ENCODE assay signal across 8 cellular contexts in the genomic region with DNA sequence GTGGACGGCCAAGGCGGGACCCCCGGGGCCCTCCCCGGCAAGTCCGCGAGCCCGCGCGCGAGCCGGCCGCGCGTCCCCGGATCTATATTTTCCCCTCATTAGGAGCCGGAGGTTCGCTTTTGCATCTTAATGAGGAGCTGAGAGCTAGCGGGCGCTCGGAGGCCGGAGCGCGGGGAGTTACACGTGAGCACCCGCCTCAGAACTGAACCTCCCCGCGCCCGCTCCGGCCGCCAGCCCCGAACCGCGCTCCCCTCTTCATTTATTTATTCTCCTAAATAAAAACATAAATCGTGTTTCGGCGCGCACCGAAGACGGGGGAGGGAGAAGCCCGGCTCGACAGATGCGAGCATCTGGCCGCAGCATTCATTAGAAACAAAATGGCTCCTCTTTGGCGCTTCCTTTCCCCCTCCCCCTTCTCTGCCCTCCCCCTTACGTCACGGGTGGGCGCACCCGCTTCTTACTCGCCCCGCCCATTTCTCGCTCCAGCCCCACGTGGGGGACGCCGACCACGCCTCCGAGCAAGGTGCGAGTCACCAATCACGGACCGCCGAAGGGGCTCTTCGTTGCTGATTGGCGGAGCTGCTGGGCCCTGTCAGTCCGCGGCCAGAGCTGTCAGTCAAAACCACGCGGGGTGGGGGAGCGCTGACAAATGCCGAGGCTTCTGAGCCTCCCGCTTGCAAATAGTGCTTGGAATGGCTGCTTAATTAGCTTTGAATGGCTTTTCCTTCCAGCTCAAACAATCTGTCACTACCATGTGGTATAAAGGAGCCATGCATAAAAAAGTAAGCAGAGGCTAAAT. TPM values are rescaled to one million over a fixed set of nuclear protein-coding genes. Genes with fewer than 3 reads are reported as not detected.
DNase-seq lines count a peak whose midpoint lies in the region; ATAC-seq and TF ChIP-seq lines count a peak whose summit lies in the region.

No MANE protein-coding gene starts in this region.

- H3K9ac ChIP-seq in parathyroid adenoma, result no peak overlapping the region

- peak overlapping the region; percentile 67 for H2AFZ ChIP-seq in parathyroid adenoma

- peak overlapping the region; percentile 83 for H3K4me2 ChIP-seq in parathyroid adenoma (ENCODE audit: low read length)

- peak overlapping the region; percentile 83 for H3K27ac ChIP-seq in adipose tissue (ENCODE audit: low read depth, low read length)
- peak overlapping the region; percentile 88 for H3K27ac ChIP-seq in cardiac muscle cell
- peak overlapping the region; percentile 77 for H3K27ac ChIP-seq in parathyroid adenoma
- peak overlapping the region; percentile 94 to 99 (median 97) for H3K27ac ChIP-seq in tibial nerve

- peak; percentile 97 for DNase-seq in GM12864 (ENCODE audit: low read depth)
- DNase-seq in NCI-H1436 (lab: John Stamatoyannopoulos, UW), result peak; percentile 99
- peak; percentile 99 for DNase-seq in SW480 (ENCODE audit: low spot score)
- DNase-seq in cardiac muscle cell (ENCODE audit: low read depth in 1 of 2, low spot score in 1 of 2), result peak; percentile 99 to 100
- DNase-seq in tibial nerve (ENCODE audit: low spot score in 2 of 2), result peak; percentile 100

- peak; percentile 57 for ATAC-seq in HG02763 (IDR thresholded peaks at IDR 0.05; ENCODE audit: unreplicated experiment)

- TF ChIP-seq EP300 in tibial nerve (IDR thresholded peaks at IDR 0.05), result peak; percentile 58 to 99

- peak overlapping the region; percentile 64 for H3K4me3 ChIP-seq in GM12864 (ENCODE audit: low read depth, low read length)
- H3K4me3 ChIP-seq in cardiac muscle cell, result peak overlapping the region; percentile 42
- peak overlapping the region; percentile 91 for H3K4me3 ChIP-seq in parathyroid adenoma (ENCODE audit: low read depth, low read length)
- H3K4me3 ChIP-seq in tibial nerve, result peak overlapping the region; percentile 65 to 90 (median 78)

- no peaks in the 10 kb centered on the region for H3K9me3 ChIP-seq in cardiac muscle cell (ENCODE audit: low read depth)
- no peaks in the 10 kb centered on the region for H3K9me3 ChIP-seq in parathyroid adenoma (ENCODE audit: control insufficient read depth, low read length)
- H3K9me3 ChIP-seq in tibial nerve, result no peaks in the 10 kb centered on the region

- peaks cover 26% of the 10 kb centered on the region for H3K4me1 ChIP-seq in cardiac muscle cell (ENCODE audit: low read depth)
- H3K4me1 ChIP-seq in parathyroid adenoma, result peaks cover 6% of the 10 kb centered on the region
- peaks cover 0 to 48% (median 29%) of the 10 kb centered on the region in 4 donors for H3K4me1 ChIP-seq in tibial nerve

- no peaks in the 10 kb centered on the region for H3K36me3 ChIP-seq in cardiac muscle cell
- no peaks in the 10 kb centered on the region for H3K36me3 ChIP-seq in parathyroid adenoma (ENCODE audit: control insufficient read depth, insufficient read depth, low read length)
- H3K36me3 ChIP-seq in tibial nerve, result no peaks in the 10 kb centered on the region

- no peak for TF ChIP-seq CTCF in GM12864 (IDR thresholded peaks at IDR 0.05; ENCODE audit: low read depth, low read length, missing control alignments)
- no peak for TF ChIP-seq CTCF in cardiac muscle cell (IDR thresholded peaks at IDR 0.05; ENCODE audit: low read depth, low read length)
- no peak for TF ChIP-seq CTCF in parathyroid adenoma (IDR thresholded peaks at IDR 0.05)
- peak in 2 of 5 experiments; percentile 48 to 64 for TF ChIP-seq CTCF in tibial nerve (IDR thresholded peaks at IDR 0.05)

- 0% methylated on average over 68 to 69 of the region's 69 CpGs for WGBS in adipose tissue, 3 donors
- WGBS in tibial nerve, 2 donors, result 0 to 1% methylated on average over 59 to 68 of the region's 69 CpGs

- TF ChIP-seq POLR2A in tibial nerve (IDR thresholded peaks at IDR 0.05), result peak; percentile 95 to 99

- no peaks in the 10 kb centered on the region for H3K79me2 ChIP-seq in parathyroid adenoma

- H3K27me3 ChIP-seq in cardiac muscle cell, result no peaks in the 10 kb centered on the region
- H3K27me3 ChIP-seq in parathyroid adenoma (ENCODE audit: control insufficient read depth, insufficient read depth, low read length), result no peaks in the 10 kb centered on the region
- H3K27me3 ChIP-seq in tibial nerve, result no peaks in the 10 kb centered on the region

RNA-seq across cellular contexts. Expression of a gene that starts 1.6 kb away (rescaled TPM):
- polyA plus RNA-seq in adipose tissue, result 10 to 100 TPM in 2 of 3 donors, 1 to 10 TPM in 1; 6.0 to 34.2 (median 31.4) TPM
- 28.3 and 38.2 TPM in 2 replicates for total RNA-seq in cardiac muscle cell
- 11.0 and 20.5 TPM in 2 replicates for polyA plus RNA-seq in cardiac muscle cell
- total RNA-seq in tibial nerve, result 10 to 100 TPM; 62.4 to 91.6 (median 76.9) TPM

Comparison
In these comparisons a context has a peak if more than half of its experiments do, and no peak if none do; other contexts are left out.
1. Peak in every context shown above with its lines: DNase-seq, ATAC-seq, H3K4me3 ChIP-seq and H3K27ac ChIP-seq.